Comparison of ENCODE assay signal across 10 cellular contexts in the genomic region with DNA sequence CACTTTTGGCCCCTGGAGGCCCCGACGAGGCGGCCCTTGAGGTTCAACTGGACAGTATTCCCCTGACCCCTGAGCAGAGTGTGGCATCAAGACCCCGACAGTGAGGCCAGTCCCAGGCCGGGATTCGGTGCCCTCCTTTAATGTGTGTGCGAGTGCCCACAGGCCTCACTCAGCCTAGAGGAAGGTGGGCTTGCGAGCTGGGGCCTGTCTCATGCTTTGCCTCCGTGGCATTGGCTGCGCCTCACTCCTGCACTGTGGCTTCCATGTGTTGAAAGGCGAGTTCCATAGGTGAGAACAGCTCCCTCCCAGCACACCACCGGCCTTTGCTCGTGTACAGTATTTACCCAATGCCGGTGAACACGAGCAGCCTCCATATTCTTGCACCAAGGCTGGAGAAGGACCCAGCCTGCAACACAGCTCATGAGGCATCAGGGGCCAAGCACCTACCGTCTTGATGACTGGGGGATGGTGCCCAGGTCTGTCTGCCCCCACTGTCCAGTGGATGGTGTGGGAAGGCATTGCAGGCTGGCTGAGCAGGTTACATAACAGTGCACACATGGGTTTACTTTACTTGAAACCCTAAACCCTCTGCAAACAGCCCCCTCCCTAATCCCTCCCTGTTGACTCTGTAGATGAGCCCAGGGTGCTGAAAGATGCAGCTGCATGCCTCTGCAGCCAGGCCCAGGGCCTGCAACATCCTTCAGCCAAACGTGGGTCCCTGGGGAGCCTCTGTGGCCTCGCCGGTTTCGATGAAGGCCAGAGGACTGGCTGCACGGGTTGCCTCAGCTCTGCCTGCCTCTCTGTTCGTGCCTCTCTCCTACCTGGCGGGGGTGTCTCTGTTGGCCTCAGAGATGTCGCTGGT.
DNase-seq lines count a peak whose midpoint lies in the region; ATAC-seq and TF ChIP-seq lines count a peak whose summit lies in the region.
"Had no signal": no experiment of that assay in that cellular context is flagged by ENCODE, and none has a peak within 500 bp of the region (broad histone marks: within the 10 kb centered on the region; RNA-seq: fewer than 3 reads in every experiment).

No MANE protein-coding gene starts in this region.

- TF ChIP-seq POLR2A in thyroid gland (IDR thresholded peaks at IDR 0.05) = no peak

- H3K27ac Mint-ChIP-seq in WTC11 (no peak overlapping the region), natural killer cell (no peak overlapping the region)

- ATAC-seq in GM21447 (IDR thresholded peaks at IDR 0.05; ENCODE audit: unreplicated experiment) (peak; percentile 64), WTC11 (no peak), natural killer cell (no peak)

- H3K9me3 ChIP-seq in PC-9 (ENCODE audit: insufficient read depth, low read depth) (no peaks in the 10 kb centered on the region), thyroid gland (no peaks in the 10 kb centered on the region)

- no peaks in the 10 kb centered on the region; the same call in 1 of the 2 replicates for H3K36me3 Mint-ChIP-seq in WTC11
- H3K36me3 Mint-ChIP-seq in natural killer cell = no peaks in the 10 kb centered on the region

- WGBS in thyroid gland, 2 donors = 74 to 79% methylated on average over 17 to 21 of the region's 24 CpGs

- POLR2A ChIA-PET in WTC11 (lab: Charles Lee) = no interaction called here
- POLR2A ChIA-PET in PC-9 (lab: Charles Lee; ENCODE audit: unreplicated experiment) = no interaction called here

- H3K27me3 ChIP-seq in PC-9 (ENCODE audit: insufficient read depth, low read depth) = no peaks in the 10 kb centered on the region
- no peaks in the 10 kb centered on the region for H3K27me3 ChIP-seq in thyroid gland

- no peak for TF ChIP-seq CTCF in WTC11 (IDR thresholded peaks at IDR 0.05)
- no peak for TF ChIP-seq CTCF in natural killer cell (IDR thresholded peaks at IDR 0.05)
- no peak for TF ChIP-seq CTCF in PC-9 (conservative IDR thresholded peaks at IDR 0.05)
- TF ChIP-seq CTCF in thyroid gland (IDR thresholded peaks at IDR 0.05) = no peak

- H3K4me3 Mint-ChIP-seq in WTC11 (no peak overlapping the region), natural killer cell (no peak overlapping the region)

- no peaks in the 10 kb centered on the region for H3K9me2 ChIP-seq in PC-9 (ENCODE audit: insufficient read depth)

- no peak overlapping the region for H2AFZ ChIP-seq in PC-9

- H3F3A ChIP-seq in PC-9 (ENCODE audit: insufficient read depth, low read depth) = no peaks in the 10 kb centered on the region

- DNase-seq in DMS153 (lab: John Stamatoyannopoulos, UW) (peak; percentile 66), WTC11 (ENCODE audit: low spot score) (peak; percentile 6), natural killer cell (peak; percentile 6), PC-9 (no peak), epidermal melanocyte (ENCODE audit: insufficient read length, low spot score) (no peak), T-helper 1 cell (no peak), thyroid gland (no peak)
- DNase-seq: midbrain; NK-92 treated with Interleukin-12 subunit alpha and Interleukin-12 subunit beta, amount 100 ng/mL, for 24 hours had no signal

- peaks cover 9% of the 10 kb centered on the region for H3K4me1 Mint-ChIP-seq in WTC11
- peaks cover 4 to 9% of the 10 kb centered on the region in 2 donors for H3K4me1 Mint-ChIP-seq in natural killer cell

- H3K27me3 Mint-ChIP-seq in WTC11 (ENCODE audit: low read depth) (no peaks in the 10 kb centered on the region), natural killer cell (ENCODE audit: low read depth in 2 of 2) (peaks cover 9 to 10% of the 10 kb centered on the region in 2 donors)

- H3K36me3 ChIP-seq in PC-9 (ENCODE audit: low read depth) = no peaks in the 10 kb centered on the region
- no peaks in the 10 kb centered on the region for H3K36me3 ChIP-seq in thyroid gland

- CTCF ChIA-PET in WTC11 (lab: Charles Lee) (no interaction called here), PC-9 (lab: Charles Lee) (no interaction called here)

- H3K4me2 ChIP-seq in PC-9 = no peak overlapping the region

- H3K4me1 ChIP-seq in PC-9 (replicated peaks; ENCODE audit: insufficient read depth) (no peaks in the 10 kb centered on the region), thyroid gland (peaks cover 7 to 12% of the 10 kb centered on the region in 2 donors)

- BruUV-seq in PC-9 (replicated peaks; lab: Mats Ljungman, UMichigan) = no TSS peak

- no peaks in the 10 kb centered on the region for H4K20me1 ChIP-seq in PC-9 (ENCODE audit: insufficient read depth)

- intact Hi-C loops in natural killer cell (cut with micrococcal nuclease) = no loop called here
- intact Hi-C loops in PC-9 (cut with micrococcal nuclease; ENCODE audit: unreplicated experiment) = no loop called here
- intact Hi-C loops in thyroid gland (cut with DNase I) = no loop called here

- H3K9me3 Mint-ChIP-seq in WTC11 (peaks cover 6% of the 10 kb centered on the region), natural killer cell (no peaks in the 10 kb centered on the region)

- no peaks in the 10 kb centered on the region for H3K79me2 ChIP-seq in PC-9 (ENCODE audit: low read depth)

- no peak overlapping the region for H3K4me3 ChIP-seq in PC-9
- no peak overlapping the region for H3K4me3 ChIP-seq in thyroid gland (replicated peaks in 1 of 3)

- H3K27ac ChIP-seq in PC-9 = no peak overlapping the region
- H3K27ac ChIP-seq in thyroid gland = no peak overlapping the region

TF ChIP-seq in WTC11, 78 proteins besides CTCF, POLR2A, EP300 and RAD21:
- TF ChIP-seq GABPB1 (CRISPR knock-in tag; IDR thresholded peaks at IDR 0.05) (peak; percentile 78), CREM (CRISPR knock-in tag; IDR thresholded peaks at IDR 0.05) (no peak)
TF ChIP-seq in WTC11: peak in this region for 1.

Comparison
In these comparisons a context has a peak if more than half of its experiments do, and no peak if none do; other contexts are left out.
1. DNase-seq: peak in DMS153 (single experiment), WTC11 (single experiment) and natural killer cell (single experiment); none in PC-9 (0 of 2), epidermal melanocyte (single experiment), T-helper 1 cell (0 of 5) and thyroid gland (0 of 2).